ENCODE assay signal across 29 cellular contexts in genomic region chr16:67946966-67947558, GRCh38. TPM values are rescaled to one million over a fixed set of nuclear protein-coding genes. Genes with fewer than 3 reads are reported as not detected.
DNase-seq lines count a peak whose midpoint lies in the region; ATAC-seq and TF ChIP-seq lines count a peak whose summit lies in the region.
"Had no signal": no experiment of that assay in that cellular context is flagged by ENCODE, and none has a peak within 500 bp of the region (broad histone marks: within the 10 kb centered on the region; RNA-seq: fewer than 3 reads in every experiment).

No MANE protein-coding gene starts in this region.

- H3K27ac ChIP-seq in left ventricle myocardium inferior (replicated peaks): peak overlapping the region; percentile 80
- H3K27ac ChIP-seq in right atrium auricular region: no peak overlapping the region
- no peak overlapping the region for H3K27ac ChIP-seq in lower lobe of right lung
- peak overlapping the region; percentile 18 for H3K27ac ChIP-seq in stomach smooth muscle (ENCODE audit: low read length)

- intact Hi-C loops in left ventricle myocardium inferior (cut with micrococcal nuclease): no loop called here
- intact Hi-C loops in lower lobe of right lung (cut with DNase I): no loop called here
- intact Hi-C loops in sciatic nerve (cut with DNase I): no loop called here

- H3K9me3 ChIP-seq in left ventricle myocardium inferior (replicated peaks): no peaks in the 10 kb centered on the region
- no peaks in the 10 kb centered on the region for H3K9me3 ChIP-seq in right atrium auricular region
- H3K9me3 ChIP-seq in lower lobe of right lung: no peaks in the 10 kb centered on the region
- H3K9me3 ChIP-seq in stomach smooth muscle (ENCODE audit: control insufficient read depth in 2 of 2, low read length in 2 of 2): no peaks in the 10 kb centered on the region
- H3K9me3 ChIP-seq: Caco-2 had no signal

- H3K4me3 ChIP-seq in left ventricle myocardium inferior (no peak overlapping the region), right atrium auricular region (no peak overlapping the region), lower lobe of right lung (no peak overlapping the region), stomach smooth muscle (ENCODE audit: low read length in 2 of 2) (no peak overlapping the region)
- H3K4me3 ChIP-seq: GM12878 had no signal

- TF ChIP-seq POLR2A in GM19099 (IDR thresholded peaks at IDR 0.05; ENCODE audit: extremely low read depth, insufficient read length, low read depth): peak; percentile 26

- no peak for TF ChIP-seq CTCF in left ventricle myocardium inferior (IDR thresholded peaks at IDR 0.05; ENCODE audit: borderline replicate concordance)
- no peak for TF ChIP-seq CTCF in right atrium auricular region (IDR thresholded peaks at IDR 0.05)
- TF ChIP-seq CTCF in lower lobe of right lung (IDR thresholded peaks at IDR 0.05): peak; percentile 2

- DNase-seq in left ventricle myocardium inferior (no peak), right atrium auricular region (ENCODE audit: low spot score) (no peak), lower lobe of right lung (no peak), HCEC 1CT (no peak), sciatic nerve (ENCODE audit: low spot score) (no peak)
- DNase-seq: 8988T; ACHN; Caco-2; CD4-positive, alpha-beta memory T cell; GDM1; KBM-7; MV-4-11; NCI-H1105 treated with DMSO at 0.1 percent for 48 hours; NCI-H2029; NCI-H446; NCI-H524 treated with DMSO at 0.1 percent for 48 hours; NCI-H82; NK-92 treated with Interleukin-12 subunit alpha and Interleukin-12 subunit beta, amount 100 ng/mL, for 24 hours; PC-3; Right ventricle myocardium superior; SW 1271 had no signal

- no peak for ATAC-seq in lower lobe of right lung
- ATAC-seq in sciatic nerve: no peak
- ATAC-seq in HG02571 (IDR thresholded peaks at IDR 0.05; ENCODE audit: unreplicated experiment): no peak
- ATAC-seq: GM12878 had no signal

- H3K36me3 ChIP-seq in left ventricle myocardium inferior (peaks cover 94% of the 10 kb centered on the region), right atrium auricular region (peaks cover 98% of the 10 kb centered on the region), lower lobe of right lung (peaks cover 98% of the 10 kb centered on the region), stomach smooth muscle (ENCODE audit: control insufficient read depth in 2 of 2, insufficient read depth in 2 of 2, low read length in 2 of 2) (peaks cover 75 to 78% of the 10 kb centered on the region in 2 donors)

- H3K9ac ChIP-seq in stomach smooth muscle (ENCODE audit: low read length in 2 of 2): no peak overlapping the region

- H3K27me3 ChIP-seq in left ventricle myocardium inferior (ENCODE audit: low read depth) (no peaks in the 10 kb centered on the region), right atrium auricular region (no peaks in the 10 kb centered on the region), lower lobe of right lung (ENCODE audit: low read depth) (no peaks in the 10 kb centered on the region), stomach smooth muscle (ENCODE audit: control insufficient read depth in 1 of 2, insufficient read depth in 2 of 2, low read length in 2 of 2) (no peaks in the 10 kb centered on the region)

- H3K4me1 ChIP-seq in left ventricle myocardium inferior (peaks cover 77% of the 10 kb centered on the region), right atrium auricular region (peaks cover 0 to 64% of the 10 kb centered on the region in 2 donors), lower lobe of right lung (peaks cover 21% of the 10 kb centered on the region), stomach smooth muscle (ENCODE audit: control insufficient read depth, insufficient read depth, low read length) (peaks cover 49% of the 10 kb centered on the region)

RNA-seq across cellular contexts. Expression of gene LCAT, which starts 3.1 kb away (rescaled TPM):
- total RNA-seq in left ventricle myocardium inferior (23.2 TPM), right atrium auricular region (10 to 100 TPM in 1 of 2 donors, 1 to 10 TPM in 1; 2.9 to 11.8 TPM), lower lobe of right lung (33.8 TPM), sciatic nerve (46.2 TPM)

RNA-seq across cellular contexts. Expression of gene PSMB10, which starts 10.4 kb away (rescaled TPM):
- total RNA-seq in left ventricle myocardium inferior: 55.8 TPM
- 10 to 100 TPM; 37.3 to 38.4 TPM for total RNA-seq in right atrium auricular region
- 82.7 TPM for total RNA-seq in lower lobe of right lung
- total RNA-seq in sciatic nerve: 35.3 TPM

RNA-seq across cellular contexts. Expression of gene CTRL, which starts 15.4 kb away (rescaled TPM):
- 0.71 TPM for total RNA-seq in left ventricle myocardium inferior
- under 1 TPM in 1 of 2 donors, not detected in 1; 0.59 TPM for total RNA-seq in right atrium auricular region
- total RNA-seq in lower lobe of right lung: 0.59 TPM
- total RNA-seq in sciatic nerve: 0.98 TPM

RNA-seq across cellular contexts. Expression of gene SLC12A4, which starts 21.4 kb away (rescaled TPM):
- total RNA-seq in left ventricle myocardium inferior (79.2 TPM), right atrium auricular region (10 to 100 TPM; 39.5 to 85.9 TPM), lower lobe of right lung (80.3 TPM), sciatic nerve (115 TPM)

RNA-seq across cellular contexts. Expression of gene DPEP3, which starts 33.2 kb away (rescaled TPM):
- total RNA-seq in left ventricle myocardium inferior (not detected), right atrium auricular region (not detected), lower lobe of right lung (0.18 TPM), sciatic nerve (not detected)
- total RNA-seq: Caco-2, GM12878, H4, HT1080, LHCN-M2, MCF 10A, PC-3, Right ventricle myocardium superior had no signal

Comparison
In these comparisons a context has a peak if more than half of its experiments do, and no peak if none do; other contexts are left out.
1. H3K27ac ChIP-seq: peak in left ventricle myocardium inferior (single experiment) and stomach smooth muscle (single experiment); none in right atrium auricular region (0 of 2) and lower lobe of right lung (single experiment).